ENCODE assay signal across 21 cellular contexts in the genomic region with DNA sequence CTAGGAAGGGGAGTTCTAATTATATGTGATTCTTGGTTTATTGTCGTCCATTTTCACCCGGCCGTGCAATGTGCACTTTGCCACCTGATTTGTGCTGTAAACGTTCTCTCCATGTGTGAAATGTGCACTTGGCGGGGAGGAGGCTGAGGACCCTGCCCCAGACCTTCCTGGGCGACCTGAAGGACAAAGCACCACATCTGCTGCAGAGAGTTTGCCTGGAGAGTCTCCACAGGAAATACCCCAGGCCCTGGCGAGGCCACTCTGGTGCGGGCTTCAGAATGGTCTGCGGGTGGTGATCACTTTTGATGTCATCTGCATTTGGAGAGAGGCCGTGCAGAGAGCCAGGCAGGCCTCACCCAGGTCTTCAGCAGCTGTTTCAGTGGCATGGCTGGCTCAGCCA.
DNase-seq lines count a peak whose midpoint lies in the region; FAIRE-seq and TF ChIP-seq lines count a peak whose summit lies in the region.
"Had no signal": no experiment of that assay in that cellular context is flagged by ENCODE, and none has a peak within 500 bp of the region (broad histone marks: within the 10 kb centered on the region; RNA-seq: fewer than 3 reads in every experiment).

No MANE protein-coding gene starts in this region.

- no peaks in the 10 kb centered on the region for H4K20me1 ChIP-seq in osteoblast (ENCODE audit: insufficient read depth, low read length)

- TF ChIP-seq CTCF in osteoblast (IDR thresholded peaks at IDR 0.05; ENCODE audit: extremely low read depth, low read depth, low read length) (no peak), kidney (IDR thresholded peaks at IDR 0.05; ENCODE audit: borderline replicate concordance, extremely low read depth, insufficient read depth) (no peak)

- DNase-seq in islet precursor cell (peak; percentile 44), osteoblast (ENCODE audit: insufficient read length, low spot score, missing footprints) (peak; percentile 15), DMS114 treated with DMSO at 0.1 percent for 48 hours (lab: John Stamatoyannopoulos, UW; ENCODE audit: unreplicated experiment) (no peak), kidney (no peak)
- DNase-seq in activated CD4-positive, alpha-beta T cell treated with anti-CD3 and anti-CD28 coated beads, Interleukin-2, amount 50 U/mL, for 4 hours: no peak
- DNase-seq: 8988T; ACHN; BE2C; C1 segment of cervical spinal cord; CD4-positive, alpha-beta memory T cell; CD4-positive, CD25-positive, alpha-beta regulatory T cell; CD8-positive, alpha-beta memory T cell; COR-L47; DMS 273 treated with DMSO at 0.1 percent for 48 hours; DMS79 treated with DMSO at 0.1 percent for 48 hours; GF-D8 had no signal

- H3K4me2 ChIP-seq in osteoblast (ENCODE audit: insufficient read depth, low read length): no peak overlapping the region
- H3K4me2 ChIP-seq: BLaER1 had no signal

- no peaks in the 10 kb centered on the region for H3K79me2 ChIP-seq in osteoblast (ENCODE audit: insufficient read depth, low read length)

- no peaks in the 10 kb centered on the region for H3K4me1 ChIP-seq in osteoblast (ENCODE audit: insufficient read depth, low read length)
- H3K4me1 ChIP-seq in kidney (ENCODE audit: control insufficient read depth in 1 of 2, insufficient read depth in 1 of 2, low read depth in 1 of 2, low read length in 2 of 2): no peaks in the 10 kb centered on the region
- H3K4me1 ChIP-seq: BE2C, BLaER1 had no signal

- H3K9me3 ChIP-seq in osteoblast (ENCODE audit: low read depth, low read length): no peaks in the 10 kb centered on the region
- H3K9me3 ChIP-seq in kidney (ENCODE audit: control insufficient read depth in 1 of 2, low read length in 2 of 2): peaks cover 0 to 11% of the 10 kb centered on the region in 2 donors
- H3K9me3 ChIP-seq: BE2C had no signal

- no peak overlapping the region for H3K9ac ChIP-seq in kidney (ENCODE audit: low read length in 2 of 2)
- H3K9ac ChIP-seq: BLaER1 had no signal

- no peaks in the 10 kb centered on the region for H3K27me3 ChIP-seq in osteoblast (ENCODE audit: insufficient read depth, low read length)
- H3K27me3 ChIP-seq: BE2C, BLaER1 had no signal

- H3K27ac ChIP-seq in osteoblast (ENCODE audit: low read depth, low read length) (no peak overlapping the region), kidney (ENCODE audit: low read depth in 2 of 2, low read length in 2 of 2) (no peak overlapping the region)
- H3K27ac ChIP-seq: BLaER1 had no signal

- H3K36me3 ChIP-seq in osteoblast (ENCODE audit: insufficient read depth, low read length) (no peaks in the 10 kb centered on the region), kidney (ENCODE audit: control insufficient read depth in 1 of 2, insufficient read depth in 2 of 2, low read length in 2 of 2) (no peaks in the 10 kb centered on the region)
- H3K36me3 ChIP-seq: BE2C had no signal

- no peak for FAIRE-seq in kidney (lab: Jason Lieb, UNC)
- FAIRE-seq: A204.1, G401.6, GM12891, GM19239 had no signal

- no peak overlapping the region for H2AFZ ChIP-seq in osteoblast (ENCODE audit: low read length)

- H3K4me3 ChIP-seq in osteoblast (ENCODE audit: insufficient read depth, low read length) (no peak overlapping the region), kidney (ENCODE audit: low read length in 2 of 2) (no peak overlapping the region)
- H3K4me3 ChIP-seq: BLaER1 had no signal

- intact Hi-C loops in kidney (cut with DNase I): no loop called here

Comparison
In these comparisons a context has a peak if more than half of its experiments do, and no peak if none do; other contexts are left out.
1. DNase-seq: peak in islet precursor cell (single experiment) and osteoblast (single experiment); none in DMS114 treated with DMSO at 0.1 percent for 48 hours (single experiment), activated CD4-positive, alpha-beta T cell treated with anti-CD3 and anti-CD28 coated beads, Interleukin-2, amount 50 U/mL, for 4 hours (0 of 2) and kidney (single experiment).